Comparison of ENCODE assay signal across 34 cellular contexts in the genomic region with DNA sequence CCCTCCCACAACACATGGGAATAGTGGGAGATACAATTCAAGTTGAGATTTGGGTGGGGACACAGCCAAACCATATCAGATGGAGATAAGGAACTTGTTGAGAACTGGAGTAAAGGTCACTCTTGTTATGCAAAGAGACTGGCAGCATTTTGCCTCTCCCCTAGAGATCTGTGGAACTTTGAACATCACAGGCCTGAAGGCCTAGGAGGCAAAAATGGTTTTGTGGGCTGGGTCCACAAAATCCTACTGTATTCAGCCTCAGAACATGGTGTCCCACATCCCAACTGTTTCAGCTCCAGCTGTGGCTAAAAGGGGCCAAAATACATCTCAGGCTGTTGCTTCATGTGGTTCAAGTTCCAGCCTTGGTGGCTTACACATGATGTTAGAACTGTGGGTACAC.
DNase-seq lines count a peak whose midpoint lies in the region; ATAC-seq, FAIRE-seq and TF ChIP-seq lines count a peak whose summit lies in the region.
"Had no signal": no experiment of that assay in that cellular context is flagged by ENCODE, and none has a peak within 500 bp of the region (broad histone marks: within the 10 kb centered on the region; RNA-seq: fewer than 3 reads in every experiment).

No MANE protein-coding gene starts in this region.

- H3K27me3 ChIP-seq in K562 (ENCODE audit: control insufficient read depth in 2 of 2, insufficient read depth in 2 of 2, low read length in 2 of 2) (no peaks in the 10 kb centered on the region), mesendoderm (ENCODE audit: insufficient read depth, low read length, poor library complexity) (no peaks in the 10 kb centered on the region), spleen (replicated peaks in 1 of 7) (no peaks in the 10 kb centered on the region)
- H3K27me3 ChIP-seq: BE2C; BLaER1; BLaER1 treated with 17β-estradiol and CSF1 and Interleukin-3, amounts not matched to agents 10 nM and 100 nM had no signal

- H2AFZ ChIP-seq in K562 (ENCODE audit: low read depth, low read length): no peak overlapping the region

- no peak overlapping the region for H3K23ac ChIP-seq in mesendoderm (ENCODE audit: low read length)

- H2BK120ac ChIP-seq in mesendoderm (ENCODE audit: low read depth, low read length): no peak overlapping the region

- no peak overlapping the region for H2AK5ac ChIP-seq in mesendoderm (ENCODE audit: low read length)

- no peak overlapping the region for H3K18ac ChIP-seq in mesendoderm (ENCODE audit: low read length)

- no peak overlapping the region for H4K5ac ChIP-seq in mesendoderm (ENCODE audit: low read length)

- POLR2A ChIA-PET in A549 (lab: Yijun Ruan, JAX) (no interaction called here), HEK293 (lab: Yijun Ruan, JAX) (no interaction called here), K562 (lab: Yijun Ruan, JAX) (no interaction called here)

- H3K9me1 ChIP-seq in K562 (ENCODE audit: control insufficient read depth, insufficient read depth, low read length): no peaks in the 10 kb centered on the region

- H4K8ac ChIP-seq in mesendoderm (ENCODE audit: low read depth, low read length): no peak overlapping the region

- in situ Hi-C loops in K562 (cut with MboI): no loop called here

- no peak overlapping the region for H3K56ac ChIP-seq in mesendoderm (ENCODE audit: low read length)

- no peak overlapping the region for H3K4ac ChIP-seq in mesendoderm (ENCODE audit: low read depth, low read length)

- no peak overlapping the region for H3K9ac ChIP-seq in K562 (ENCODE audit: insufficient read depth in 1 of 2, low read depth in 2 of 2, low read length in 2 of 2)
- H3K9ac ChIP-seq in mesendoderm (ENCODE audit: low read length): no peak overlapping the region
- H3K9ac ChIP-seq: BLaER1; BLaER1 treated with 17β-estradiol and CSF1 and Interleukin-3, amounts not matched to agents 10 nM and 100 nM had no signal

- ATAC-seq in A549 (no peak), K562 (no peak), HG03175 (IDR thresholded peaks at IDR 0.05; ENCODE audit: unreplicated experiment) (no peak), GM21529 (IDR thresholded peaks at IDR 0.05; ENCODE audit: unreplicated experiment) (no peak), GM19324 (IDR thresholded peaks at IDR 0.05; ENCODE audit: low FRiP score, unreplicated experiment) (no peak)
- ATAC-seq: CD8-positive, alpha-beta T cell had no signal

- H2BK15ac ChIP-seq in mesendoderm (replicated peaks; ENCODE audit: low read depth): no peak overlapping the region

- H3K4me2 ChIP-seq in A549 (no peak overlapping the region), K562 (ENCODE audit: insufficient read depth, low read length) (no peak overlapping the region), mesendoderm (ENCODE audit: low read length) (no peak overlapping the region)
- H3K4me2 ChIP-seq: BLaER1; BLaER1 treated with 17β-estradiol and CSF1 and Interleukin-3, amounts not matched to agents 10 nM and 100 nM had no signal

- FAIRE-seq in A549 (lab: Jason Lieb, UNC) (no peak), K562 (lab: Jason Lieb, UNC) (no peak)
- FAIRE-seq: A204.1, D721Med had no signal

- TF ChIP-seq POLR2A in A549 (IDR thresholded peaks at IDR 0.05; ENCODE audit: low read length) (no peak), K562 (conservative IDR thresholded peaks at IDR 0.05) (no peak), spleen (IDR thresholded peaks at IDR 0.05) (no peak)

- H4K20me1 ChIP-seq in K562 (replicated peaks; ENCODE audit: control insufficient read depth, insufficient read depth, low read length): no peaks in the 10 kb centered on the region
- H4K20me1 ChIP-seq: BLaER1; BLaER1 treated with 17β-estradiol and CSF1 and Interleukin-3, amounts not matched to agents 10 nM and 100 nM had no signal

- BruUV-seq in K562 (replicated peaks; lab: Mats Ljungman, UMichigan): no TSS peak

- no peak for TF ChIP-seq EP300 in A549 (IDR thresholded peaks at IDR 0.05)
- no peak for TF ChIP-seq EP300 in K562 (IDR thresholded peaks at IDR 0.05; ENCODE audit: low read length)

- no peak overlapping the region for H3K27ac ChIP-seq in A549
- no peak overlapping the region for H3K27ac ChIP-seq in HEK293 (ENCODE audit: extremely low read depth, low read depth, low read length)
- H3K27ac ChIP-seq in K562 (ENCODE audit: extremely low read depth, low read depth, low read length): no peak overlapping the region
- H3K27ac ChIP-seq in mesendoderm (ENCODE audit: low read depth, low read length): no peak overlapping the region
- H3K27ac ChIP-seq in spleen: no peak overlapping the region
- H3K27ac ChIP-seq: 22Rv1; BLaER1; BLaER1 treated with 17β-estradiol and CSF1 and Interleukin-3, amounts not matched to agents 10 nM and 100 nM; C4-2B had no signal

- H3K79me2 ChIP-seq in K562 (ENCODE audit: control insufficient read depth, insufficient read depth, low read length): no peaks in the 10 kb centered on the region
- H3K79me2 ChIP-seq in mesendoderm (ENCODE audit: control insufficient read depth, insufficient read depth, low read length): no peaks in the 10 kb centered on the region

- intact Hi-C loops in K562 (cut with micrococcal nuclease): no loop called here
- intact Hi-C loops in spleen (cut with DNase I; ENCODE audit: low total_unique reads): no loop called here

- H3K36me3 ChIP-seq in HEK293 (ENCODE audit: control insufficient read depth in 2 of 2, insufficient read depth in 1 of 2, low read length in 2 of 2) (no peaks in the 10 kb centered on the region), K562 (ENCODE audit: control insufficient read depth, insufficient read depth, low read length) (no peaks in the 10 kb centered on the region), mesendoderm (ENCODE audit: control insufficient read depth, insufficient read depth, low read length) (no peaks in the 10 kb centered on the region), spleen (no peaks in the 10 kb centered on the region)
- H3K36me3 ChIP-seq: BE2C; BLaER1; BLaER1 treated with 17β-estradiol and CSF1 and Interleukin-3, amounts not matched to agents 10 nM and 100 nM had no signal

- H2BK5ac ChIP-seq in mesendoderm (ENCODE audit: low read length): no peak overlapping the region

- H3K79me1 ChIP-seq in mesendoderm (ENCODE audit: low read length): no peaks in the 10 kb centered on the region

- TF ChIP-seq CTCF in A549 (IDR thresholded peaks at IDR 0.05) (no peak), HEK293 (tag by site-specific recombination; IDR thresholded peaks at IDR 0.05) (no peak), K562 (IDR thresholded peaks at IDR 0.05 in 2 of 3, conservative IDR thresholded peaks at IDR 0.05 in 1 of 3; ENCODE audit: insufficient read depth in 2 of 3, low read depth in 1 of 3, low read length in 3 of 3) (no peak), spleen (IDR thresholded peaks at IDR 0.05 in 8 of 11, conservative IDR thresholded peaks at IDR 0.05 in 3 of 11) (no peak)

- no peak for DNase-seq in A549 (ENCODE audit: low read depth in 1 of 2, low spot score in 1 of 2)
- no peak for DNase-seq in K562 (ENCODE audit: extremely low read depth in 1 of 4, low spot score in 3 of 4)
- DNase-seq in mesendoderm: peak; percentile 16
- no peak for DNase-seq in spleen
- DNase-seq: 8988T; ACHN; AML-193; BE2C; C1 segment of cervical spinal cord; Caco-2; Calu3; CD4-positive, alpha-beta memory T cell; CD4-positive, alpha-beta T cell; CD4-positive, CD25-positive, alpha-beta regulatory T cell; CD8-positive, alpha-beta memory T cell; CD8-positive, alpha-beta T cell; COR-L47; DMS 273 treated with DMSO at 0.1 percent for 48 hours; DMS153; DMS53; DMS79; DMS79 treated with DMSO at 0.1 percent for 48 hours; DND-41; EL had no signal

- H3K9me3 ChIP-seq in A549: no peaks in the 10 kb centered on the region
- H3K9me3 ChIP-seq in HEK293 (ENCODE audit: control insufficient read depth, insufficient read depth, low read depth, low read length): no peaks in the 10 kb centered on the region
- no peaks in the 10 kb centered on the region; the same call in 1 of the 2 replicates for H3K9me3 ChIP-seq in K562 (replicated peaks; ENCODE audit: control insufficient read depth, insufficient read depth, low read depth, low read length)
- peaks cover 0 to 55% (median 28%) of the 10 kb centered on the region in 8 donors for H3K9me3 ChIP-seq in spleen

- H3K4me3 ChIP-seq in A549: no peak overlapping the region
- no peak overlapping the region for H3K4me3 ChIP-seq in HEK293 (ENCODE audit: low read depth, low read length)
- H3K4me3 ChIP-seq in K562: no peak overlapping the region
- H3K4me3 ChIP-seq in mesendoderm (ENCODE audit: low read length): no peak overlapping the region
- no peak overlapping the region for H3K4me3 ChIP-seq in spleen
- H3K4me3 ChIP-seq: BLaER1; BLaER1 treated with 17β-estradiol and CSF1 and Interleukin-3, amounts not matched to agents 10 nM and 100 nM had no signal

- CTCF ChIA-PET in A549 (lab: Yijun Ruan, JAX): no interaction called here
- CTCF ChIA-PET in HEK293 (lab: Yijun Ruan, JAX): no interaction called here
- CTCF ChIA-PET in K562 (lab: Yijun Ruan, JAX; ENCODE audit: low intra/inter-chr PET ratio): no interaction called here

- H3K4me1 ChIP-seq in A549 (no peaks in the 10 kb centered on the region), HEK293 (ENCODE audit: control insufficient read depth, insufficient read depth, low read length) (no peaks in the 10 kb centered on the region), K562 (replicated peaks in 1 of 2; ENCODE audit: control insufficient read depth in 2 of 2, insufficient read depth in 2 of 2, low read length in 2 of 2) (no peaks in the 10 kb centered on the region), mesendoderm (ENCODE audit: control insufficient read depth, low read depth, low read length) (no peaks in the 10 kb centered on the region), spleen (no peaks in the 10 kb centered on the region)
- H3K4me1 ChIP-seq: BE2C; BLaER1; BLaER1 treated with 17β-estradiol and CSF1 and Interleukin-3, amounts not matched to agents 10 nM and 100 nM; Caco-2 had no signal

- TF ChIP-seq RAD21 in A549 (conservative IDR thresholded peaks at IDR 0.05 in 1 of 2, IDR thresholded peaks at IDR 0.05 in 1 of 2) (no peak), K562 (CRISPR knock-in tag; conservative IDR thresholded peaks at IDR 0.05 in 1 of 2, IDR thresholded peaks at IDR 0.05 in 1 of 2) (no peak)

TF ChIP-seq in A549, 52 proteins besides CTCF, POLR2A, EP300 and RAD21 (continues in another document):
- no peak for TF ChIP-seq SREBF2 (IDR thresholded peaks at IDR 0.05)
- TF ChIP-seq NFE2L2 (conservative IDR thresholded peaks at IDR 0.05; ENCODE audit: low read length): no peak
- peak; percentile 59 for TF ChIP-seq ZFP36 (IDR thresholded peaks at IDR 0.05; ENCODE audit: borderline replicate concordance, partially characterized antibody)

TF ChIP-seq in HEK293, 187 proteins besides CTCF, POLR2A, EP300 and RAD21:
- TF ChIP-seq ZNF629 (tag by site-specific recombination; IDR thresholded peaks at IDR 0.05): no peak
- peak; percentile 74 for TF ChIP-seq ZNF585B (tag by site-specific recombination; IDR thresholded peaks at IDR 0.05)
